Comparison of ENCODE assay signal across 1 cellular context in the genomic region with DNA sequence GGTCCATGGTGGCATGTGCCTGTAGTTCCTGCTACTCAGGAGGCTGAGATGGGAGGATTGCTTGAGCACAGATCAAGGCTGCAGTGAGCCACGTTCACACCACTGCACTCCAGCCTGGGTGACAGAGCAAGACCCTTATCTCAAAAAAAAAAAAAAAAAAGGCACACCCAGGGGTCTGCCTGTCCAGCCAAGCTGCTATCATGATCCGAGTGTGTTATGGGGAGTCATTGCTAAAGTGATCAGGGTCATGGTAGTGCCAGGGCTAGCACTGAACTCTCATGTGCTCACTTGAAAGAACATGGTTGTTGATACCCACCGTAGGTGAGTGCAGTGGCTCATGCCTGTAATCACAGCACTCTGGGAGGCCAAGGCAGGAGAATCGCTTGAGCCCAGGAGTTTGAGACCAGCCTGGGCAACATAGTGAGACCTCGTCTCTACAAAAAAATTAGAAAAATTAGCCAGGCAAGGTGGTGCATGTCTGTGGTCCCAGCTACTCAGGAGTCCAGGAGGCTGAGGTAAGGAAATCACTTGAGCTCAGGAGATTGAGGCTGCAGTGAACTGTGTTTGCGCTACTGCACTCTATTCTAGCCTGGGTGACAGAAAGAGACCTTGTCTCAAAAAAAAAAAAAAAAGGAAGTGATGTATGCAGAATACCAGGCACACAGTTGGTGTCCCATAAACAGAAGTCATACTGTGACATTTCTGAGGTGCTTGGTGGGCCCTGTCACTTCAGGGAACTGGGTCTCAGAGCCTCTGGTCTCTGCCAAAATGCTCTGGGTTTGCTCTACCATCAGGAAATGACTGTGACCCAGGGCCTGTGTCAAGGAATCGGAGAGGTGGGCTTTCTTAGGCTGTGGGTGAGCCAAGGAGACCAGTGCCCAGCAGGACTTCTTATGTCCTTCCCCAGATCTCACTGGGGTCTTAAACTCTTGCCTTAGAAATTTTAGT.
TF ChIP-seq lines count a peak whose summit lies in the region.

No MANE protein-coding gene starts in this region.

TF ChIP-seq in HepG2, 621 proteins besides CTCF, POLR2A, EP300 and RAD21 (continued from another document and continues in another):
- TF ChIP-seq ZNF577 (CRISPR knock-in tag; IDR thresholded peaks at IDR 0.05; ENCODE audit: borderline replicate concordance, low read depth) (0 out of 2 replicates have a peak, but pooled peaks have one; percentile 37), ZBTB38 (CRISPR knock-in tag; IDR thresholded peaks at IDR 0.05) (peak; percentile 96), ERF (CRISPR knock-in tag; IDR thresholded peaks at IDR 0.05) (0 out of 2 replicates have a peak, but pooled peaks have one; percentile 21), SP4 (CRISPR knock-in tag; IDR thresholded peaks at IDR 0.05) (0 out of 2 replicates have a peak, but pooled peaks have one; percentile 6), ZNF326 (CRISPR knock-in tag; IDR thresholded peaks at IDR 0.05; ENCODE audit: borderline replicate concordance) (no peak; the same call in 1 of the 2 replicates), MIER2 (CRISPR knock-in tag; IDR thresholded peaks at IDR 0.05) (no peak), KLF16 (CRISPR knock-in tag; IDR thresholded peaks at IDR 0.05) (no peak), ZBTB7A (CRISPR knock-in tag; IDR thresholded peaks at IDR 0.05) (no peak), CHD4 (IDR thresholded peaks at IDR 0.05; ENCODE audit: borderline replicate concordance, low read length) (peak; percentile 83), YEATS4 (CRISPR knock-in tag; IDR thresholded peaks at IDR 0.05; ENCODE audit: borderline replicate concordance) (no peak), ZNF619 (CRISPR knock-in tag; IDR thresholded peaks at IDR 0.05) (no peak), ZNF33A (CRISPR knock-in tag; IDR thresholded peaks at IDR 0.05; ENCODE audit: borderline replicate concordance) (no peak), ZNF879 (CRISPR knock-in tag; IDR thresholded peaks at IDR 0.05) (no peak; the same call in 1 of the 2 replicates), RELA (CRISPR knock-in tag; IDR thresholded peaks at IDR 0.05) (0 out of 2 replicates have a peak, but pooled peaks have one; percentile 19), MED13 (CRISPR knock-in tag; IDR thresholded peaks at IDR 0.05) (no peak), STAT5B (CRISPR knock-in tag; IDR thresholded peaks at IDR 0.05) (no peak), ZNF383 (CRISPR knock-in tag; IDR thresholded peaks at IDR 0.05; ENCODE audit: borderline replicate concordance) (no peak; the same call in 1 of the 2 replicates), RFXAP (CRISPR knock-in tag; IDR thresholded peaks at IDR 0.05; ENCODE audit: borderline replicate concordance) (no peak; the same call in none of the 2 replicates), KLF11 (CRISPR knock-in tag; IDR thresholded peaks at IDR 0.05) (no peak), MEIS1 (CRISPR knock-in tag; IDR thresholded peaks at IDR 0.05; ENCODE audit: borderline replicate concordance) (peak; percentile 20; the same call in 1 of the 2 replicates), CBX5 (CRISPR knock-in tag; IDR thresholded peaks at IDR 0.05; ENCODE audit: borderline replicate concordance) (no peak), THYN1 (CRISPR knock-in tag; IDR thresholded peaks at IDR 0.05; ENCODE audit: borderline replicate concordance, low read depth) (0 out of 2 replicates have a peak, but pooled peaks have one; percentile 41), FOXK2 (IDR thresholded peaks at IDR 0.05) (no peak), SRSF4 (IDR thresholded peaks at IDR 0.05; ENCODE audit: low read depth, low read length, poor library complexity, severe bottlenecking) (no peak), TEAD2 (CRISPR knock-in tag; IDR thresholded peaks at IDR 0.05) (no peak), ARNT2 (CRISPR knock-in tag; IDR thresholded peaks at IDR 0.05; ENCODE audit: low read depth) (peak; percentile 54; the same call in 1 of the 2 replicates), PTBP1 (IDR thresholded peaks at IDR 0.05; ENCODE audit: low read depth, low read length, poor library complexity, severe bottlenecking) (no peak), FOXM1 (CRISPR knock-in tag; IDR thresholded peaks at IDR 0.05) (no peak), ZNF138 (CRISPR knock-in tag; IDR thresholded peaks at IDR 0.05; ENCODE audit: low read depth) (peak; percentile 1; the same call in 1 of the 2 replicates), CREB1 (IDR thresholded peaks at IDR 0.05) (no peak), CREB1 (CRISPR knock-in tag; IDR thresholded peaks at IDR 0.05) (no peak), MAFK (conservative IDR thresholded peaks at IDR 0.05 in 1 of 2, IDR thresholded peaks at IDR 0.05 in 1 of 2; ENCODE audit: low read length in 2 of 2) (no peak), ZNF558 (CRISPR knock-in tag; IDR thresholded peaks at IDR 0.05; ENCODE audit: borderline replicate concordance) (no peak), ZNF780A (CRISPR knock-in tag; IDR thresholded peaks at IDR 0.05) (no peak), NR2F6 (IDR thresholded peaks at IDR 0.05) (no peak), NR2F6 (CRISPR knock-in tag; IDR thresholded peaks at IDR 0.05) (peak; percentile 29; the same call in 1 of the 2 replicates), SMC3 (IDR thresholded peaks at IDR 0.05; ENCODE audit: low read length) (no peak; the same call in 1 of the 2 replicates), ZBTB3 (CRISPR knock-in tag; IDR thresholded peaks at IDR 0.05; ENCODE audit: borderline replicate concordance, low read depth) (0 out of 2 replicates have a peak, but pooled peaks have one; percentile 58), ZNF772 (CRISPR knock-in tag; IDR thresholded peaks at IDR 0.05) (peak; percentile 63; the same call in 1 of the 2 replicates), ZNF841 (CRISPR knock-in tag; IDR thresholded peaks at IDR 0.05; ENCODE audit: borderline replicate concordance) (no peak), KDM1A (CRISPR knock-in tag; IDR thresholded peaks at IDR 0.05) (0 out of 2 replicates have a peak, but pooled peaks have one; percentile 5), ZNF496 (CRISPR knock-in tag; IDR thresholded peaks at IDR 0.05; ENCODE audit: insufficient replicate concordance) (no peak), MBNL3 (CRISPR knock-in tag; conservative IDR thresholded peaks at IDR 0.05) (no peak)
- TF ChIP-seq, protein P1, sequence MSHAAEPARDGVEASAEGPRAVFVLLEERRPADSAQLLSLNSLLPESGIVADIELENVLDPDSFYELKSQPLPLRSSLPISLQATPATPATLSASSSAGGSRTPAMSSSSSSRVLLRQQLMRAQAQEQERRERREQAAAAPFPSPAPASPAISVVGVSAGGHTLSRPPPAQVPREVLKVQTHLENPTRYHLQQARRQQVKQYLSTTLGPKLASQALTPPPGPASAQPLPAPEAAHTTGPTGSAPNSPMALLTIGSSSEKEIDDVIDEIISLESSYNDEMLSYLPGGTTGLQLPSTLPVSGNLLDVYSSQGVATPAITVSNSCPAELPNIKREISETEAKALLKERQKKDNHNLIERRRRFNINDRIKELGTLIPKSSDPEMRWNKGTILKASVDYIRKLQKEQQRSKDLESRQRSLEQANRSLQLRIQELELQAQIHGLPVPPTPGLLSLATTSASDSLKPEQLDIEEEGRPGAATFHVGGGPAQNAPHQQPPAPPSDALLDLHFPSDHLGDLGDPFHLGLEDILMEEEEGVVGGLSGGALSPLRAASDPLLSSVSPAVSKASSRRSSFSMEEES (CRISPR knock-in tag; IDR thresholded peaks at IDR 0.05) = no peak
- TF ChIP-seq, protein P2, sequence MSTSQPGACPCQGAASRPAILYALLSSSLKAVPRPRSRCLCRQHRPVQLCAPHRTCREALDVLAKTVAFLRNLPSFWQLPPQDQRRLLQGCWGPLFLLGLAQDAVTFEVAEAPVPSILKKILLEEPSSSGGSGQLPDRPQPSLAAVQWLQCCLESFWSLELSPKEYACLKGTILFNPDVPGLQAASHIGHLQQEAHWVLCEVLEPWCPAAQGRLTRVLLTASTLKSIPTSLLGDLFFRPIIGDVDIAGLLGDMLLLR (CRISPR knock-in tag; IDR thresholded peaks at IDR 0.05) = no peak
- TF ChIP-seq, protein P3, sequence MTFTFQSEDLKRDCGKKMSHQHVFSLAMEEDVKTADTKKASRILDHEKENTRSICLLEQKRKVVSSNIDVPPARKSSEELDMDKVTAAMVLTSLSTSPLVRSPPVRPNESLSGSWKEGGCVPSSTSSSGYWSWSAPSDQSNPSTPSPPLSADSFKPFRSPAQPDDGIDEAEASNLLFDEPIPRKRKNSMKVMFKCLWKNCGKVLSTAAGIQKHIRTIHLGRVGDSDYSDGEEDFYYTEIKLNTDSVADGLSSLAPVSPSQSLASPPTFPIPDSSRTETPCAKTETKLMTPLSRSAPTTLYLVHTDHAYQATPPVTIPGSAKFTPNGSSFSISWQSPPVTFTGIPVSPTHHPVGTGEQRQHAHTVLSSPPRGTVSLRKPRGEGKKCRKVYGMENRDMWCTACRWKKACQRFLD (CRISPR knock-in tag; IDR thresholded peaks at IDR 0.05; ENCODE audit: borderline replicate concordance) = peak; percentile 95
- TF ChIP-seq, protein P4, sequence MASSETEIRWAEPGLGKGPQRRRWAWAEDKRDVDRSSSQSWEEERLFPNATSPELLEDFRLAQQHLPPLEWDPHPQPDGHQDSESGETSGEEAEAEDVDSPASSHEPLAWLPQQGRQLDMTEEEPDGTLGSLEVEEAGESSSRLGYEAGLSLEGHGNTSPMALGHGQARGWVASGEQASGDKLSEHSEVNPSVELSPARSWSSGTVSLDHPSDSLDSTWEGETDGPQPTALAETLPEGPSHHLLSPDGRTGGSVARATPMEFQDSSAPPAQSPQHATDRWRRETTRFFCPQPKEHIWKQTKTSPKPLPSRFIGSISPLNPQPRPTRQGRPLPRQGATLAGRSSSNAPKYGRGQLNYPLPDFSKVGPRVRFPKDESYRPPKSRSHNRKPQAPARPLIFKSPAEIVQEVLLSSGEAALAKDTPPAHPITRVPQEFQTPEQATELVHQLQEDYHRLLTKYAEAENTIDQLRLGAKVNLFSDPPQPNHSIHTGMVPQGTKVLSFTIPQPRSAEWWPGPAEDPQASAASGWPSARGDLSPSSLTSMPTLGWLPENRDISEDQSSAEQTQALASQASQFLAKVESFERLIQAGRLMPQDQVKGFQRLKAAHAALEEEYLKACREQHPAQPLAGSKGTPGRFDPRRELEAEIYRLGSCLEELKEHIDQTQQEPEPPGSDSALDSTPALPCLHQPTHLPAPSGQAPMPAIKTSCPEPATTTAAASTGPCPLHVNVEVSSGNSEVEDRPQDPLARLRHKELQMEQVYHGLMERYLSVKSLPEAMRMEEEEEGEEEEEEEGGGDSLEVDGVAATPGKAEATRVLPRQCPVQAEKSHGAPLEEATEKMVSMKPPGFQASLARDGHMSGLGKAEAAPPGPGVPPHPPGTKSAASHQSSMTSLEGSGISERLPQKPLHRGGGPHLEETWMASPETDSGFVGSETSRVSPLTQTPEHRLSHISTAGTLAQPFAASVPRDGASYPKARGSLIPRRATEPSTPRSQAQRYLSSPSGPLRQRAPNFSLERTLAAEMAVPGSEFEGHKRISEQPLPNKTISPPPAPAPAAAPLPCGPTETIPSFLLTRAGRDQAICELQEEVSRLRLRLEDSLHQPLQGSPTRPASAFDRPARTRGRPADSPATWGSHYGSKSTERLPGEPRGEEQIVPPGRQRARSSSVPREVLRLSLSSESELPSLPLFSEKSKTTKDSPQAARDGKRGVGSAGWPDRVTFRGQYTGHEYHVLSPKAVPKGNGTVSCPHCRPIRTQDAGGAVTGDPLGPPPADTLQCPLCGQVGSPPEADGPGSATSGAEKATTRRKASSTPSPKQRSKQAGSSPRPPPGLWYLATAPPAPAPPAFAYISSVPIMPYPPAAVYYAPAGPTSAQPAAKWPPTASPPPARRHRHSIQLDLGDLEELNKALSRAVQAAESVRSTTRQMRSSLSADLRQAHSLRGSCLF (CRISPR knock-in tag; IDR thresholded peaks at IDR 0.05; ENCODE audit: borderline replicate concordance) = no peak
- TF ChIP-seq, protein P5, sequence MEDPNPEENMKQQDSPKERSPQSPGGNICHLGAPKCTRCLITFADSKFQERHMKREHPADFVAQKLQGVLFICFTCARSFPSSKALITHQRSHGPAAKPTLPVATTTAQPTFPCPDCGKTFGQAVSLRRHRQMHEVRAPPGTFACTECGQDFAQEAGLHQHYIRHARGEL (CRISPR knock-in tag; IDR thresholded peaks at IDR 0.05) = no peak
- TF ChIP-seq, protein P6, sequence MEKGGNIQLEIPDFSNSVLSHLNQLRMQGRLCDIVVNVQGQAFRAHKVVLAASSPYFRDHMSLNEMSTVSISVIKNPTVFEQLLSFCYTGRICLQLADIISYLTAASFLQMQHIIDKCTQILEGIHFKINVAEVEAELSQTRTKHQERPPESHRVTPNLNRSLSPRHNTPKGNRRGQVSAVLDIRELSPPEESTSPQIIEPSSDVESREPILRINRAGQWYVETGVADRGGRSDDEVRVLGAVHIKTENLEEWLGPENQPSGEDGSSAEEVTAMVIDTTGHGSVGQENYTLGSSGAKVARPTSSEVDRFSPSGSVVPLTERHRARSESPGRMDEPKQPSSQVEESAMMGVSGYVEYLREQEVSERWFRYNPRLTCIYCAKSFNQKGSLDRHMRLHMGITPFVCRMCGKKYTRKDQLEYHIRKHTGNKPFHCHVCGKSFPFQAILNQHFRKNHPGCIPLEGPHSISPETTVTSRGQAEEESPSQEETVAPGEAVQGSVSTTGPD (CRISPR knock-in tag; IDR thresholded peaks at IDR 0.05) = no peak
- TF ChIP-seq, protein P7, sequence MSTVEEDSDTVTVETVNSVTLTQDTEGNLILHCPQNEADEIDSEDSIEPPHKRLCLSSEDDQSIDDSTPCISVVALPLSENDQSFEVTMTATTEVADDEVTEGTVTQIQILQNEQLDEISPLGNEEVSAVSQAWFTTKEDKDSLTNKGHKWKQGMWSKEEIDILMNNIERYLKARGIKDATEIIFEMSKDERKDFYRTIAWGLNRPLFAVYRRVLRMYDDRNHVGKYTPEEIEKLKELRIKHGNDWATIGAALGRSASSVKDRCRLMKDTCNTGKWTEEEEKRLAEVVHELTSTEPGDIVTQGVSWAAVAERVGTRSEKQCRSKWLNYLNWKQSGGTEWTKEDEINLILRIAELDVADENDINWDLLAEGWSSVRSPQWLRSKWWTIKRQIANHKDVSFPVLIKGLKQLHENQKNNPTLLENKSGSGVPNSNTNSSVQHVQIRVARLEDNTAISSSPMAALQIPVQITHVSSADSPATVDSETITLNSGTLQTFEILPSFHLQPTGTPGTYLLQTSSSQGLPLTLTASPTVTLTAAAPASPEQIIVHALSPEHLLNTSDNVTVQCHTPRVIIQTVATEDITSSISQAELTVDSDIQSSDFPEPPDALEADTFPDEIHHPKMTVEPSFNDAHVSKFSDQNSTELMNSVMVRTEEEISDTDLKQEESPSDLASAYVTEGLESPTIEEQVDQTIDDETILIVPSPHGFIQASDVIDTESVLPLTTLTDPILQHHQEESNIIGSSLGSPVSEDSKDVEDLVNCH (CRISPR knock-in tag; IDR thresholded peaks at IDR 0.05) = no peak
- TF ChIP-seq, protein P8, sequence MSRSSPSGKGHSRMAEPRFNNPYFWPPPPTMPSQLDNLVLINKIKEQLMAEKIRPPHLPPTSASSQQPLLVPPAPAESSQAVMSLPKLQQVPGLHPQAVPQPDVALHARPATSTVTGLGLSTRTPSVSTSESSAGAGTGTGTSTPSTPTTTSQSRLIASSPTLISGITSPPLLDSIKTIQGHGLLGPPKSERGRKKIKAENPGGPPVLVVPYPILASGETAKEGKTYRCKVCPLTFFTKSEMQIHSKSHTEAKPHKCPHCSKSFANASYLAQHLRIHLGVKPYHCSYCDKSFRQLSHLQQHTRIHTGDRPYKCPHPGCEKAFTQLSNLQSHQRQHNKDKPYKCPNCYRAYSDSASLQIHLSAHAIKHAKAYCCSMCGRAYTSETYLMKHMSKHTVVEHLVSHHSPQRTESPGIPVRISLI (CRISPR knock-in tag; IDR thresholded peaks at IDR 0.05; ENCODE audit: borderline replicate concordance) = peak; percentile 94
- TF ChIP-seq, protein P9, sequence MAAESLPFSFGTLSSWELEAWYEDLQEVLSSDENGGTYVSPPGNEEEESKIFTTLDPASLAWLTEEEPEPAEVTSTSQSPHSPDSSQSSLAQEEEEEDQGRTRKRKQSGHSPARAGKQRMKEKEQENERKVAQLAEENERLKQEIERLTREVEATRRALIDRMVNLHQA (CRISPR knock-in tag; IDR thresholded peaks at IDR 0.05) = no peak
